In genomic region chr3:179000144-179000543, GRCh38 we compare ENCODE assay signal across 10 cellular contexts.
DNase-seq lines count a peak whose midpoint lies in the region; ATAC-seq and TF ChIP-seq lines count a peak whose summit lies in the region.
"Had no signal": no experiment of that assay in that cellular context is flagged by ENCODE, and none has a peak within 500 bp of the region (broad histone marks: within the 10 kb centered on the region; RNA-seq: fewer than 3 reads in every experiment).

No MANE protein-coding gene starts in this region.

- POLR2A ChIA-PET in activated CD4-positive, alpha-beta memory T cell treated with anti-CD3 and anti-CD28 coated beads for 36 hours (lab: Charles Lee), result interaction anchor here (1.0 to 1.2 kb wide), 2 partner anchors 20 to 324 kb away, joined by 3 to 4 read pairs; no protein-coding TSS in a partner anchor

- peaks cover 11% of the 10 kb centered on the region for H3K9me3 ChIP-seq in left ventricle myocardium inferior (replicated peaks)

- no peak overlapping the region for H3K4me3 Mint-ChIP-seq in activated CD4-positive, alpha-beta memory T cell treated with anti-CD3 and anti-CD28 coated beads for 36 hours

- H3K4me3 ChIP-seq in choroid plexus epithelial cell (ENCODE audit: low read depth, low read length), result no peak overlapping the region
- H3K4me3 ChIP-seq in left ventricle myocardium inferior, result no peak overlapping the region

- peaks cover 9% of the 10 kb centered on the region for H3K4me1 Mint-ChIP-seq in activated CD4-positive, alpha-beta memory T cell treated with anti-CD3 and anti-CD28 coated beads for 36 hours (ENCODE audit: low read depth)

- H3K27me3 Mint-ChIP-seq in activated CD4-positive, alpha-beta memory T cell treated with anti-CD3 and anti-CD28 coated beads for 36 hours, result peaks cover 2% of the 10 kb centered on the region

- H3K4me1 ChIP-seq in left ventricle myocardium inferior, result no peaks in the 10 kb centered on the region

- H3K9me3 Mint-ChIP-seq in activated CD4-positive, alpha-beta memory T cell treated with anti-CD3 and anti-CD28 coated beads for 36 hours, result no peaks in the 10 kb centered on the region

- H3K27me3 ChIP-seq in left ventricle myocardium inferior (ENCODE audit: low read depth), result no peaks in the 10 kb centered on the region

- H3K36me3 Mint-ChIP-seq in activated CD4-positive, alpha-beta memory T cell treated with anti-CD3 and anti-CD28 coated beads for 36 hours, result peaks cover 5% of the 10 kb centered on the region

- no peak overlapping the region for H3K27ac ChIP-seq in left ventricle myocardium inferior (replicated peaks)

- intact Hi-C loops in activated CD4-positive, alpha-beta memory T cell treated with anti-CD3 and anti-CD28 coated beads for 36 hours (cut with micrococcal nuclease), result loop anchor here (1.0 kb wide), 2 partner anchors 15 to 147 kb away; no protein-coding TSS in a partner anchor
- intact Hi-C loops in left ventricle myocardium inferior (cut with micrococcal nuclease), result no loop called here

- ATAC-seq in GM18517 (IDR thresholded peaks at IDR 0.05; ENCODE audit: unreplicated experiment), result peak; percentile 68
- ATAC-seq in GM21381 (IDR thresholded peaks at IDR 0.05; ENCODE audit: unreplicated experiment), result peak; percentile 52
- ATAC-seq in HG03135 (IDR thresholded peaks at IDR 0.05; ENCODE audit: unreplicated experiment), result peak; percentile 61
- no peak for ATAC-seq in SK-N-SH treated with all-trans-retinoic acid at 6 μM for 48 hours

- CTCF ChIA-PET in activated CD4-positive, alpha-beta memory T cell treated with anti-CD3 and anti-CD28 coated beads for 36 hours (lab: Charles Lee), result interaction anchor here (1.1 kb wide), 1 partner anchor 15 kb away, joined by 6 read pairs; no protein-coding TSS in a partner anchor

- no peak overlapping the region for H3K27ac Mint-ChIP-seq in activated CD4-positive, alpha-beta memory T cell treated with anti-CD3 and anti-CD28 coated beads for 36 hours

- TF ChIP-seq CTCF in choroid plexus epithelial cell (conservative IDR thresholded peaks at IDR 0.05; ENCODE audit: low read depth, low read length) (no peak), left ventricle myocardium inferior (IDR thresholded peaks at IDR 0.05; ENCODE audit: borderline replicate concordance) (no peak)

- H3K36me3 ChIP-seq in left ventricle myocardium inferior, result peaks cover 27% of the 10 kb centered on the region

- DNase-seq in choroid plexus epithelial cell (ENCODE audit: low read depth) (peak; percentile 32), HCEC 1CT (no peak), left ventricle myocardium inferior (no peak)
- no peak for DNase-seq in activated CD4-positive, alpha-beta memory T cell treated with anti-CD3 and anti-CD28 coated beads for 36 hours
- DNase-seq: NCI-H1417 treated with DMSO at 0.1 percent for 48 hours, small intestine had no signal

TF ChIP-seq in SK-N-SH treated with all-trans-retinoic acid at 6 μM for 48 hours, 23 proteins besides CTCF, POLR2A, EP300 and RAD21:
- TF ChIP-seq BACH2 (CRISPR knock-in tag; IDR thresholded peaks at IDR 0.05; ENCODE audit: borderline replicate concordance) (no peak), GLIS3 (CRISPR knock-in tag; IDR thresholded peaks at IDR 0.05) (no peak), POU6F1 (CRISPR knock-in tag; IDR thresholded peaks at IDR 0.05; ENCODE audit: borderline replicate concordance, low read depth) (no peak), TOX (CRISPR knock-in tag; IDR thresholded peaks at IDR 0.05; ENCODE audit: borderline replicate concordance) (no peak), ZNF8 (CRISPR knock-in tag; IDR thresholded peaks at IDR 0.05) (no peak), PPARA (CRISPR knock-in tag; IDR thresholded peaks at IDR 0.05; ENCODE audit: borderline replicate concordance) (no peak), CSDC2 (CRISPR knock-in tag; IDR thresholded peaks at IDR 0.05) (no peak), ARNTL (CRISPR knock-in tag; IDR thresholded peaks at IDR 0.05; ENCODE audit: borderline replicate concordance, low read depth) (no peak), ZNF565 (CRISPR knock-in tag; conservative IDR thresholded peaks at IDR 0.05; ENCODE audit: low read depth) (no peak), RARB (CRISPR knock-in tag; IDR thresholded peaks at IDR 0.05) (no peak), ZC3H10 (CRISPR knock-in tag; IDR thresholded peaks at IDR 0.05) (no peak), TCF4 (CRISPR knock-in tag; IDR thresholded peaks at IDR 0.05; ENCODE audit: borderline replicate concordance) (no peak), ZNF70 (CRISPR knock-in tag; IDR thresholded peaks at IDR 0.05) (no peak), OSR1 (CRISPR knock-in tag; IDR thresholded peaks at IDR 0.05) (no peak), CSRNP3 (CRISPR knock-in tag; IDR thresholded peaks at IDR 0.05) (no peak), TSHZ2 (CRISPR knock-in tag; IDR thresholded peaks at IDR 0.05) (no peak), SNAI2 (CRISPR knock-in tag; IDR thresholded peaks at IDR 0.05) (no peak), ESRRG (CRISPR knock-in tag; IDR thresholded peaks at IDR 0.05) (no peak), PATZ1 (CRISPR knock-in tag; IDR thresholded peaks at IDR 0.05; ENCODE audit: borderline replicate concordance) (no peak), ZFP30 (CRISPR knock-in tag; IDR thresholded peaks at IDR 0.05) (no peak)
